In the genomic region with DNA sequence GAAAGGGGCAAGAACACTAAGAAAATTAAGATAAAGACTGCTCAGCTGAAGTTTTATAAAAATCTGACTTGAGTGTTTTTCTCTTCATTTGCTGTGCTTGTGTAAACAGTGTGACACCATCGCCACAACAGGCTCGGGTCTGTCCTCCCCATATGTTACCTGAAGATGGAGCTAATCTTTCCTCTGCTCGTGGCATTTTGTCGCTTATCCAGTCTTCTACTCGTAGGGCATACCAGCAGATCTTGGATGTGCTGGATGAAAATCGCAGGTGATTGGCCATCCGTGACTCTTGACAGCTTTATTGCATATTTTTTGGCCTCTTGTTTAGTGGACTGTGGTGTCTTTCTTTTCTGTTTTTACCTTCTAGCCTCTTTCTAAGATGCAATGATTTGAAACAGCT, we compare ENCODE assay signal across 22 cellular contexts. TPM values are rescaled to one million over a fixed set of nuclear protein-coding genes. Genes with fewer than 3 reads are reported as not detected.
"Had no signal": no experiment of that assay in that cellular context is flagged by ENCODE, and none has a peak within 500 bp of the region (broad histone marks: within the 10 kb centered on the region; RNA-seq: fewer than 3 reads in every experiment).

No MANE protein-coding gene starts in this region.

- H3K4me2 ChIP-seq: hepatocyte, smooth muscle cell had no signal

- DNase-seq: activated CD4-positive, alpha-beta T cell treated with anti-CD3 and anti-CD28 coated beads for 4 hours; activated CD8-positive, alpha-beta T cell treated with anti-CD3 and anti-CD28 coated beads, Interleukin-2, amount 10 ng/mL, durations not matched to agents 7 days and 5 days; activated naive CD4-positive, alpha-beta T cell treated with Interleukin-2 at 50 U/mL for 16 hours; activated naive CD8-positive, alpha-beta T cell treated with anti-CD3 and anti-CD28 coated beads, Interleukin-2, amount 50 U/mL, for 24 hours; effector CD4-positive, alpha-beta T cell; left colon; naive thymus-derived CD8-positive, alpha-beta T cell; nucleus accumbens; right cardiac atrium; stimulated activated CD4-positive, alpha-beta T cell treated with anti-CD3 and anti-CD28 coated beads, Interleukin-2, amount 100 ng/mL, for 24 hours; stimulated activated naive B cell treated with anti-CD40 and anti-IgM and Interleukin-4, amounts not matched to agents 10 μg/mL and 1 μg/mL and 100 μg/mL, for 72 hours; T-cell; T1000 had no signal

- H2AFZ ChIP-seq: hepatocyte had no signal

- H3K27me3 ChIP-seq: cardiac muscle cell, gastroesophageal sphincter, hepatocyte had no signal

- H3K4me3 Mint-ChIP-seq: activated CD8-positive, alpha-beta T cell treated with anti-CD3 and anti-CD28 coated beads, Interleukin-2, amount 10 ng/mL, durations not matched to agents 7 days and 5 days; activated naive CD8-positive, alpha-beta T cell treated with anti-CD3 and anti-CD28 coated beads, Interleukin-2, amount 50 U/mL, for 24 hours; naive thymus-derived CD8-positive, alpha-beta T cell; stimulated activated naive B cell treated with anti-CD40 and anti-IgM and Interleukin-4, amounts not matched to agents 10 μg/mL and 1 μg/mL and 100 μg/mL, for 72 hours; T-cell had no signal

- H3K27me3 Mint-ChIP-seq: activated naive CD8-positive, alpha-beta T cell treated with anti-CD3 and anti-CD28 coated beads, Interleukin-2, amount 50 U/mL, for 24 hours; naive thymus-derived CD8-positive, alpha-beta T cell; stimulated activated naive B cell treated with anti-CD40 and anti-IgM and Interleukin-4, amounts not matched to agents 10 μg/mL and 1 μg/mL and 100 μg/mL, for 72 hours; T-cell had no signal

- H3K4me1 Mint-ChIP-seq: naive thymus-derived CD8-positive, alpha-beta T cell; T-cell had no signal

- H3K4me1 ChIP-seq: gastroesophageal sphincter had no signal

- H3K27ac Mint-ChIP-seq: activated CD8-positive, alpha-beta T cell treated with anti-CD3 and anti-CD28 coated beads, Interleukin-2, amount 10 ng/mL, durations not matched to agents 7 days and 5 days; activated naive CD8-positive, alpha-beta T cell treated with anti-CD3 and anti-CD28 coated beads, Interleukin-2, amount 50 U/mL, for 24 hours; stimulated activated naive B cell treated with anti-CD40 and anti-IgM and Interleukin-4, amounts not matched to agents 10 μg/mL and 1 μg/mL and 100 μg/mL, for 72 hours; T-cell had no signal

- H3K9me3 ChIP-seq: gastroesophageal sphincter had no signal

- H3K4me3 ChIP-seq: cardiac muscle cell, gastroesophageal sphincter, hepatocyte, smooth muscle cell had no signal

- H3K9me3 Mint-ChIP-seq: activated naive CD8-positive, alpha-beta T cell treated with anti-CD3 and anti-CD28 coated beads, Interleukin-2, amount 50 U/mL, for 24 hours; naive thymus-derived CD8-positive, alpha-beta T cell; stimulated activated naive B cell treated with anti-CD40 and anti-IgM and Interleukin-4, amounts not matched to agents 10 μg/mL and 1 μg/mL and 100 μg/mL, for 72 hours; T-cell had no signal

RNA-seq across cellular contexts. Expression of gene TM4SF20, which starts 32.0 kb away (rescaled TPM):
- total RNA-seq: activated CD8-positive, alpha-beta T cell treated with anti-CD3 and anti-CD28 coated beads, Interleukin-2, amount 10 ng/mL, durations not matched to agents 7 days and 5 days; astrocyte; cardiac muscle cell; gastroesophageal sphincter; lung microvascular endothelial cell; mononuclear cell; naive thymus-derived CD8-positive, alpha-beta T cell; right cardiac atrium; smooth muscle cell; T-cell had no signal

RNA-seq across cellular contexts. Expression of gene SCYGR1, which starts 40.6 kb away (rescaled TPM):
- total RNA-seq: activated CD8-positive, alpha-beta T cell treated with anti-CD3 and anti-CD28 coated beads, Interleukin-2, amount 10 ng/mL, durations not matched to agents 7 days and 5 days; astrocyte; cardiac muscle cell; gastroesophageal sphincter; hepatocyte; left colon; lung microvascular endothelial cell; mononuclear cell; naive thymus-derived CD8-positive, alpha-beta T cell; posterior vena cava; right cardiac atrium; smooth muscle cell; subcutaneous adipose tissue; T-cell had no signal
